In the genomic region with DNA sequence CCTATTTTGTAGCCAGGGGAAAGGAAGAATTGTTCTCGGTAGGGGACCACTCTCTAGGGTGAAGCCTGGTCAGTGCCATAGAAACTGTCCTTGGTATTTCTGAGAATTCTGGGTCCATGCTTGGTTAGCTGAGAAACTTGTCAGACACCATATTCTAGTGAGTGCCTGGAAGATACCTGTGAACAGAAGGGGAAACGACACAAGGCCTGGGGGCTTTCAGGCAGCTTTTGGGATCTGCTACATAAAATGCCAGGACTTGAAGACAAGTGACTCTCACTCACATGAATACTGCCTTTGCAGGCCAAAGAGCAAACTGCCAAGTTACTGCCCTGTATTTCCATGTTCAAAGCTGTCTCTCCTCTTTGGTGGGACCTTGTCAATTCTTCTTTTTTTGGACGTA, we compare ENCODE assay signal across 9 cellular contexts. TPM values are rescaled to one million over a fixed set of nuclear protein-coding genes. Genes with fewer than 3 reads are reported as not detected.
"Had no signal": no experiment of that assay in that cellular context is flagged by ENCODE, and none has a peak within 500 bp of the region (broad histone marks: within the 10 kb centered on the region; RNA-seq: fewer than 3 reads in every experiment).

No MANE protein-coding gene starts in this region.

- H3K27ac ChIP-seq: HL-60 had no signal

- H3K4me3 Mint-ChIP-seq: GM23338, H9, IgD-negative memory B cell had no signal

- H3K9me3 Mint-ChIP-seq: GM23338, IgD-negative memory B cell had no signal

- H3K4me1 Mint-ChIP-seq: IgD-negative memory B cell had no signal

- DNase-seq: H9, HCEC 1CT, KBM-7 had no signal

- H3K27me3 Mint-ChIP-seq: IgD-negative memory B cell had no signal

- H3K4me3 ChIP-seq: GM23338 had no signal

- ATAC-seq: GM23338, HepG2 had no signal

- H3K27ac Mint-ChIP-seq: GM23338, H9, IgD-negative memory B cell had no signal

RNA-seq across cellular contexts. Expression of gene ODF4, which starts 18.3 kb away (rescaled TPM):
- total RNA-seq: GM23338, H1, H9, HepG2, HT1080 had no signal
- polyA plus RNA-seq: GM23338, H1, HepG2, IgD-negative memory B cell had no signal

RNA-seq across cellular contexts. Expression of gene RNF222, which starts 39.7 kb away (rescaled TPM):
- total RNA-seq: H1, HepG2, HT1080 had no signal
- polyA plus RNA-seq: GM23338, H1, HepG2 had no signal

RNA-seq across cellular contexts. Expression of gene ARHGEF15, which starts 47.9 kb away (rescaled TPM):
- total RNA-seq: HepG2 had no signal
- polyA plus RNA-seq: HepG2, IgD-negative memory B cell had no signal
